ENCODE assay signal across 2 cellular contexts in genomic region chr2:234711308-234711707, GRCh38.
A peak's percentile ranks its signal among the peaks of the same experiment; 100 is the strongest.
TF ChIP-seq lines count a peak whose summit lies in the region.

No MANE protein-coding gene starts in this region.

TF ChIP-seq in HepG2, 621 proteins besides CTCF, POLR2A, EP300 and RAD21 (continued from another document):
- TF ChIP-seq NFKB2 (CRISPR knock-in tag; IDR thresholded peaks at IDR 0.05; ENCODE audit: borderline replicate concordance) (no peak), MAFF (IDR thresholded peaks at IDR 0.05; ENCODE audit: low read depth, low read length) (peak; percentile 98)

TF ChIP-seq in K562, 482 proteins besides CTCF, POLR2A, EP300 and RAD21 (continued from another document):
- TF ChIP-seq, protein P1, sequence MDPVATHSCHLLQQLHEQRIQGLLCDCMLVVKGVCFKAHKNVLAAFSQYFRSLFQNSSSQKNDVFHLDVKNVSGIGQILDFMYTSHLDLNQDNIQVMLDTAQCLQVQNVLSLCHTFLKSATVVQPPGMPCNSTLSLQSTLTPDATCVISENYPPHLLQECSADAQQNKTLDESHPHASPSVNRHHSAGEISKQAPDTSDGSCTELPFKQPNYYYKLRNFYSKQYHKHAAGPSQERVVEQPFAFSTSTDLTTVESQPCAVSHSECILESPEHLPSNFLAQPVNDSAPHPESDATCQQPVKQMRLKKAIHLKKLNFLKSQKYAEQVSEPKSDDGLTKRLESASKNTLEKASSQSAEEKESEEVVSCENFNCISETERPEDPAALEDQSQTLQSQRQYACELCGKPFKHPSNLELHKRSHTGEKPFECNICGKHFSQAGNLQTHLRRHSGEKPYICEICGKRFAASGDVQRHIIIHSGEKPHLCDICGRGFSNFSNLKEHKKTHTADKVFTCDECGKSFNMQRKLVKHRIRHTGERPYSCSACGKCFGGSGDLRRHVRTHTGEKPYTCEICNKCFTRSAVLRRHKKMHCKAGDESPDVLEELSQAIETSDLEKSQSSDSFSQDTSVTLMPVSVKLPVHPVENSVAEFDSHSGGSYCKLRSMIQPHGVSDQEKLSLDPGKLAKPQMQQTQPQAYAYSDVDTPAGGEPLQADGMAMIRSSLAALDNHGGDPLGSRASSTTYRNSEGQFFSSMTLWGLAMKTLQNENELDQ (CRISPR knock-in tag; IDR thresholded peaks at IDR 0.05; ENCODE audit: borderline replicate concordance) = no peak
- TF ChIP-seq PCBP1 (IDR thresholded peaks at IDR 0.05; ENCODE audit: low read depth, low read length, poor library complexity, severe bottlenecking) = no peak
- TF ChIP-seq NR1H2 (CRISPR knock-in tag; IDR thresholded peaks at IDR 0.05) = no peak
- TF ChIP-seq ZNF174 (CRISPR knock-in tag; IDR thresholded peaks at IDR 0.05) = no peak
- TF ChIP-seq, protein P2, sequence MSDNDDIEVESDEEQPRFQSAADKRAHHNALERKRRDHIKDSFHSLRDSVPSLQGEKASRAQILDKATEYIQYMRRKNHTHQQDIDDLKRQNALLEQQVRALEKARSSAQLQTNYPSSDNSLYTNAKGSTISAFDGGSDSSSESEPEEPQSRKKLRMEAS (CRISPR knock-in tag; IDR thresholded peaks at IDR 0.05) = no peak
- TF ChIP-seq FOXO4 (CRISPR knock-in tag; IDR thresholded peaks at IDR 0.05) = no peak
- no peak for TF ChIP-seq ZNF408 (CRISPR knock-in tag; IDR thresholded peaks at IDR 0.05; ENCODE audit: low read depth)
- TF ChIP-seq ZNF318 (IDR thresholded peaks at IDR 0.05; ENCODE audit: borderline replicate concordance in 1 of 2, low read depth in 1 of 2) = no peak
- peak; percentile 48; the same call in 1 of the 2 replicates for TF ChIP-seq MAFK (IDR thresholded peaks at IDR 0.05; ENCODE audit: low read length)
- peak; percentile 68 for TF ChIP-seq MAFF (IDR thresholded peaks at IDR 0.05; ENCODE audit: low read length)
- TF ChIP-seq, protein P3, sequence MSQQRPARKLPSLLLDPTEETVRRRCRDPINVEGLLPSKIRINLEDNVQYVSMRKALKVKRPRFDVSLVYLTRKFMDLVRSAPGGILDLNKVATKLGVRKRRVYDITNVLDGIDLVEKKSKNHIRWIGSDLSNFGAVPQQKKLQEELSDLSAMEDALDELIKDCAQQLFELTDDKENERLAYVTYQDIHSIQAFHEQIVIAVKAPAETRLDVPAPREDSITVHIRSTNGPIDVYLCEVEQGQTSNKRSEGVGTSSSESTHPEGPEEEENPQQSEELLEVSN (IDR thresholded peaks at IDR 0.05; ENCODE audit: borderline replicate concordance in 1 of 2, extremely low read depth in 1 of 2, insufficient read depth in 1 of 2, insufficient read length in 1 of 2, low read depth in 1 of 2, low read length in 1 of 2, poor library complexity in 1 of 2, severe bottlenecking in 1 of 2) = no peak
- no peak for TF ChIP-seq NR2C2 (CRISPR knock-in tag; IDR thresholded peaks at IDR 0.05)
- TF ChIP-seq NR2C2 (tag; IDR thresholded peaks at IDR 0.05) = no peak
- TF ChIP-seq KDM2B (CRISPR knock-in tag; IDR thresholded peaks at IDR 0.05) = no peak
- TF ChIP-seq NFE2L1 (tag; IDR thresholded peaks at IDR 0.05; ENCODE audit: borderline replicate concordance, low read depth) = no peak
- TF ChIP-seq MAFG (tag; conservative IDR thresholded peaks at IDR 0.05) = peak; percentile 49; the same call in 1 of the 2 replicates
- no peak for TF ChIP-seq ZNF445 (CRISPR knock-in tag; IDR thresholded peaks at IDR 0.05; ENCODE audit: low read depth)
- TF ChIP-seq E2F3 (CRISPR knock-in tag; IDR thresholded peaks at IDR 0.05) = no peak
- TF ChIP-seq ZNF184 (CRISPR knock-in tag; IDR thresholded peaks at IDR 0.05) = no peak
- no peak for TF ChIP-seq ZNF764 (CRISPR knock-in tag; IDR thresholded peaks at IDR 0.05; ENCODE audit: low read depth)
- TF ChIP-seq ILF3 (IDR thresholded peaks at IDR 0.05; ENCODE audit: borderline replicate concordance) = no peak
- TF ChIP-seq DPF2 (IDR thresholded peaks at IDR 0.05) = no peak
- TF ChIP-seq SMARCA4 (IDR thresholded peaks at IDR 0.05) = no peak
- TF ChIP-seq KAT7 (CRISPR knock-in tag; IDR thresholded peaks at IDR 0.05; ENCODE audit: borderline replicate concordance) = no peak
- no peak for TF ChIP-seq TCF3 (CRISPR knock-in tag; IDR thresholded peaks at IDR 0.05)
